In genomic region chr2:165889761-165890242, GRCh38 we compare ENCODE assay signal across 22 cellular contexts.
"Had no signal": no experiment of that assay in that cellular context is flagged by ENCODE, and none has a peak within 500 bp of the region (broad histone marks: within the 10 kb centered on the region; RNA-seq: fewer than 3 reads in every experiment).

No MANE protein-coding gene starts in this region.

- H3K9me3 Mint-ChIP-seq: activated CD4-positive, alpha-beta memory T cell treated with anti-CD3 and anti-CD28 coated beads for 36 hours; activated naive CD4-positive, alpha-beta T cell treated with anti-CD3 and anti-CD28 coated beads, Interleukin-2, amount 50 U/mL, for 72 hours; effector memory CD8-positive, alpha-beta T cell; naive B cell; stimulated activated naive CD8-positive, alpha-beta T cell treated with anti-CD3 and anti-CD28 coated beads, Interleukin-15, amount 100 ng/mL, for 72 hours; T-helper 2 cell treated with Interferon-gamma antibody and Interleukin-4, amounts not matched to agents 5 μg/mL and 100 μg/mL, for 36 hours had no signal

- H3K4me1 ChIP-seq: psoas muscle, upper lobe of right lung had no signal

- H3K4me3 Mint-ChIP-seq: activated CD4-positive, alpha-beta memory T cell treated with anti-CD3 and anti-CD28 coated beads for 36 hours; activated CD8-positive, alpha-beta memory T cell treated with anti-CD3 and anti-CD28 coated beads, Interleukin-2, amount 10 ng/mL, durations not matched to agents 7 days and 5 days; effector memory CD8-positive, alpha-beta T cell; naive B cell; stimulated activated naive CD8-positive, alpha-beta T cell treated with anti-CD3 and anti-CD28 coated beads, Interleukin-15, amount 100 ng/mL, for 72 hours; T-helper 2 cell treated with Interferon-gamma antibody and Interleukin-4, amounts not matched to agents 5 μg/mL and 100 μg/mL, for 36 hours had no signal

- H3K9me3 ChIP-seq: heart left ventricle, psoas muscle, thoracic aorta, upper lobe of right lung had no signal

- H3K36me3 ChIP-seq: brain microvascular endothelial cell had no signal

- H3K27ac Mint-ChIP-seq: activated CD4-positive, alpha-beta memory T cell treated with anti-CD3 and anti-CD28 coated beads for 36 hours; activated CD8-positive, alpha-beta memory T cell treated with anti-CD3 and anti-CD28 coated beads, Interleukin-2, amount 10 ng/mL, durations not matched to agents 7 days and 5 days; T-helper 2 cell treated with Interferon-gamma antibody and Interleukin-4, amounts not matched to agents 5 μg/mL and 100 μg/mL, for 36 hours had no signal

- ATAC-seq: activated CD8-positive, alpha-beta memory T cell treated with anti-CD3 and anti-CD28 coated beads, Interleukin-2, amount 10 ng/mL, durations not matched to agents 7 days and 5 days; activated naive CD4-positive, alpha-beta T cell treated with anti-CD3 and anti-CD28 coated beads, Interleukin-2, amount 50 U/mL, for 72 hours; effector memory CD8-positive, alpha-beta T cell; psoas muscle; stimulated activated naive CD8-positive, alpha-beta T cell treated with anti-CD3 and anti-CD28 coated beads, Interleukin-15, amount 100 ng/mL, for 72 hours had no signal

- H3K27me3 Mint-ChIP-seq: activated CD4-positive, alpha-beta memory T cell treated with anti-CD3 and anti-CD28 coated beads for 36 hours; activated CD8-positive, alpha-beta memory T cell treated with anti-CD3 and anti-CD28 coated beads, Interleukin-2, amount 10 ng/mL, durations not matched to agents 7 days and 5 days; effector memory CD8-positive, alpha-beta T cell; naive B cell; stimulated activated naive CD8-positive, alpha-beta T cell treated with anti-CD3 and anti-CD28 coated beads, Interleukin-15, amount 100 ng/mL, for 72 hours had no signal

- DNase-seq: activated CD4-positive, alpha-beta memory T cell treated with anti-CD3 and anti-CD28 coated beads for 36 hours; activated CD4-positive, CD25-positive, alpha-beta regulatory T cell treated with anti-CD3 and anti-CD28 coated beads, Interleukin-2, amount 50 U/mL, for 72 hours; activated CD8-positive, alpha-beta memory T cell treated with anti-CD3 and anti-CD28 coated beads, Interleukin-2, amount 10 ng/mL, durations not matched to agents 7 days and 5 days; activated gamma-delta T cell; activated T-cell treated with anti-CD3 and anti-CD28 coated beads, Interleukin-2, amount 50 U/mL, for 1 hour; amniotic stem cell; brain microvascular endothelial cell; cerebellar nuclear complex; effector memory CD8-positive, alpha-beta T cell; heart left ventricle; left cardiac atrium; naive B cell; nucleus accumbens; psoas muscle; stimulated activated CD4-positive, alpha-beta T cell treated with anti-CD3 and anti-CD28 coated beads, Interleukin-1b, Interleukin-23, amount 100 ng/mL, for 48 hours; stimulated activated naive CD8-positive, alpha-beta T cell treated with anti-CD3 and anti-CD28 coated beads, Interleukin-15, amount 100 ng/mL, for 72 hours; upper lobe of right lung had no signal

- H3K4me1 Mint-ChIP-seq: activated CD8-positive, alpha-beta memory T cell treated with anti-CD3 and anti-CD28 coated beads, Interleukin-2, amount 10 ng/mL, durations not matched to agents 7 days and 5 days; stimulated activated naive CD8-positive, alpha-beta T cell treated with anti-CD3 and anti-CD28 coated beads, Interleukin-15, amount 100 ng/mL, for 72 hours had no signal

- H3K27ac ChIP-seq: brain microvascular endothelial cell, epithelial cell of prostate, psoas muscle, thoracic aorta, upper lobe of right lung had no signal

- FAIRE-seq: frontal cortex had no signal

- H3K4me3 ChIP-seq: heart left ventricle, psoas muscle, thoracic aorta, upper lobe of right lung had no signal

- H3K27me3 ChIP-seq: brain microvascular endothelial cell, heart left ventricle, upper lobe of right lung had no signal
